In genomic region chr10:4131407-4132215, GRCh38 we compare ENCODE assay signal across 8 cellular contexts.
DNase-seq lines count a peak whose midpoint lies in the region; ATAC-seq and TF ChIP-seq lines count a peak whose summit lies in the region.

No MANE protein-coding gene starts in this region.

- intact Hi-C loops in mammary epithelial cell (cut with micrococcal nuclease) = no loop called here

- peak overlapping the region; percentile 99 for H4K8ac ChIP-seq in mesenchymal stem cell (ENCODE audit: low read length)

- DNase-seq in activated CD8-positive, alpha-beta memory T cell treated with anti-CD3 and anti-CD28 coated beads, Interleukin-2, amount 10 ng/mL, durations not matched to agents 7 days and 5 days = peak; percentile 75
- DNase-seq in activated CD8-positive, alpha-beta memory T cell treated with anti-CD3 and anti-CD28 coated beads, Interleukin-2, amount 50 U/mL, for 48 hours = no peak
- DNase-seq in NOMO-1 treated with dmso at 0.1 percent for 144 hours (lab: John Stamatoyannopoulos, UW; ENCODE audit: unreplicated experiment) (peak; percentile 91), mammary epithelial cell (peak; percentile 84), mesenchymal stem cell (peak; percentile 94), NCI-H1417 treated with DMSO at 0.1 percent for 48 hours (lab: John Stamatoyannopoulos, UW) (no peak), T-helper 9 cell (no peak)

- no peak overlapping the region for H3K4me3 Mint-ChIP-seq in activated CD8-positive, alpha-beta memory T cell treated with anti-CD3 and anti-CD28 coated beads, Interleukin-2, amount 10 ng/mL, durations not matched to agents 7 days and 5 days

- H3K36me3 ChIP-seq in mammary epithelial cell (ENCODE audit: insufficient read depth, low read length) = no peaks in the 10 kb centered on the region
- H3K36me3 ChIP-seq in mesenchymal stem cell (ENCODE audit: control insufficient read depth in 1 of 2, insufficient read depth in 2 of 2, low read depth in 1 of 2, low read length in 2 of 2) = no peaks in the 10 kb centered on the region

- in situ Hi-C loops in mammary epithelial cell (cut with MboI; ENCODE audit: low sequenced_read_pairs in 2 of 2) = no loop called here

- H3K9ac ChIP-seq in mammary epithelial cell (ENCODE audit: insufficient read depth, low read length) = peak overlapping the region; percentile 24
- H3K9ac ChIP-seq in mesenchymal stem cell (ENCODE audit: low read length) = peak overlapping the region; percentile 88

- dilution Hi-C loops in mammary epithelial cell (cut with HindIII; ENCODE audit: low sequenced_read_pairs) = no loop called here

- peak overlapping the region; percentile 85 for H3K27ac ChIP-seq in mammary epithelial cell (ENCODE audit: insufficient read depth, low read depth, low read length)
- peak overlapping the region; percentile 72 for H3K27ac ChIP-seq in mesenchymal stem cell (ENCODE audit: low read length, poor library complexity, severe bottlenecking)

- peak overlapping the region; percentile 79 to 96 for H3K4ac ChIP-seq in mesenchymal stem cell (ENCODE audit: low read depth in 1 of 2, low read length in 2 of 2)

- no peaks in the 10 kb centered on the region for H3K27me3 ChIP-seq in mammary epithelial cell (ENCODE audit: insufficient read depth, low read length)
- H3K27me3 ChIP-seq in mesenchymal stem cell (ENCODE audit: control insufficient read depth in 1 of 2, insufficient read depth in 1 of 2, low read length in 2 of 2) = no peaks in the 10 kb centered on the region

- peak overlapping the region; percentile 96 to 97 for H3K18ac ChIP-seq in mesenchymal stem cell (ENCODE audit: low read depth in 1 of 2, low read length in 2 of 2)

- ATAC-seq in activated CD8-positive, alpha-beta memory T cell treated with anti-CD3 and anti-CD28 coated beads, Interleukin-2, amount 10 ng/mL, durations not matched to agents 7 days and 5 days = peak; percentile 85
- ATAC-seq in HG02763 (IDR thresholded peaks at IDR 0.05; ENCODE audit: unreplicated experiment) = peak; percentile 50

- H3K27me3 Mint-ChIP-seq in activated CD8-positive, alpha-beta memory T cell treated with anti-CD3 and anti-CD28 coated beads, Interleukin-2, amount 10 ng/mL, durations not matched to agents 7 days and 5 days = no peaks in the 10 kb centered on the region

- H2AK5ac ChIP-seq in mesenchymal stem cell (ENCODE audit: low read length, severe bottlenecking) = peak overlapping the region; percentile 3

- H3K9me3 ChIP-seq in mammary epithelial cell (replicated peaks; ENCODE audit: insufficient read depth, low read length) = no peaks in the 10 kb centered on the region
- no peaks in the 10 kb centered on the region for H3K9me3 ChIP-seq in mesenchymal stem cell (ENCODE audit: control insufficient read depth, low read length)

- BruUV-seq in mammary epithelial cell (replicated peaks; lab: Mats Ljungman, UMichigan) = no TSS peak

- H3K36me3 Mint-ChIP-seq in activated CD8-positive, alpha-beta memory T cell treated with anti-CD3 and anti-CD28 coated beads, Interleukin-2, amount 10 ng/mL, durations not matched to agents 7 days and 5 days = peaks cover 36% of the 10 kb centered on the region

- peaks cover 4% of the 10 kb centered on the region for H3K9me3 Mint-ChIP-seq in activated CD8-positive, alpha-beta memory T cell treated with anti-CD3 and anti-CD28 coated beads, Interleukin-2, amount 10 ng/mL, durations not matched to agents 7 days and 5 days (ENCODE audit: low read depth)

- H3K4me2 ChIP-seq in mammary epithelial cell (ENCODE audit: insufficient read depth, low read depth, low read length) (peak overlapping the region; percentile 88), mesenchymal stem cell (ENCODE audit: low read length, poor library complexity, severe bottlenecking) (no peak overlapping the region)

- H2AFZ ChIP-seq in mammary epithelial cell (ENCODE audit: low read depth, low read length) (peak overlapping the region; percentile 88), mesenchymal stem cell (ENCODE audit: low read depth, low read length) (no peak overlapping the region)

- H3K14ac ChIP-seq in mesenchymal stem cell (ENCODE audit: low read length in 2 of 2) = peak overlapping the region in 1 of 2 experiments; percentile 42

- H3K79me2 ChIP-seq in mammary epithelial cell (ENCODE audit: insufficient read depth, low read length) = no peaks in the 10 kb centered on the region

- H4K20me1 ChIP-seq in mammary epithelial cell (ENCODE audit: insufficient read depth, low read length) = no peaks in the 10 kb centered on the region

- peaks cover 39% of the 10 kb centered on the region for H3K4me1 Mint-ChIP-seq in activated CD8-positive, alpha-beta memory T cell treated with anti-CD3 and anti-CD28 coated beads, Interleukin-2, amount 10 ng/mL, durations not matched to agents 7 days and 5 days

- no peak overlapping the region for H3K27ac Mint-ChIP-seq in activated CD8-positive, alpha-beta memory T cell treated with anti-CD3 and anti-CD28 coated beads, Interleukin-2, amount 10 ng/mL, durations not matched to agents 7 days and 5 days

- WGBS in mammary epithelial cell (ENCODE audit: low coverage, missing lambda C conversion rate) = 46% methylated on average over 5 of the region's 5 CpGs
- WGBS in mesenchymal stem cell = 29% methylated on average over 3 of the region's 5 CpGs

- peak overlapping the region; percentile 96 for H4K91ac ChIP-seq in mesenchymal stem cell (ENCODE audit: low read length)

- no peaks in the 10 kb centered on the region for H3K79me1 ChIP-seq in mesenchymal stem cell (replicated peaks; ENCODE audit: low read length, poor library complexity, severe bottlenecking)

- H2BK120ac ChIP-seq in mesenchymal stem cell (ENCODE audit: low read depth, low read length) = peak overlapping the region; percentile 75

- no peak overlapping the region for H3K23ac ChIP-seq in mesenchymal stem cell (ENCODE audit: low read length in 2 of 2)

- H2BK5ac ChIP-seq in mesenchymal stem cell (ENCODE audit: low read depth, low read length, poor library complexity, severe bottlenecking) = no peak overlapping the region

- H2BK12ac ChIP-seq in mesenchymal stem cell (ENCODE audit: low read length in 2 of 2) = peak overlapping the region; percentile 97 to 100

- H2BK15ac ChIP-seq in mesenchymal stem cell (ENCODE audit: low read depth, poor library complexity, severe bottlenecking) = no peak overlapping the region

- peaks cover 22% of the 10 kb centered on the region for H3K4me1 ChIP-seq in mammary epithelial cell (ENCODE audit: insufficient read depth, low read length)
- H3K4me1 ChIP-seq in mesenchymal stem cell (ENCODE audit: control insufficient read depth, insufficient read depth, low read depth, low read length) = peaks cover 10% of the 10 kb centered on the region

- no peak for TF ChIP-seq CTCF in mammary epithelial cell (conservative IDR thresholded peaks at IDR 0.05 in 1 of 2, IDR thresholded peaks at IDR 0.05 in 1 of 2; ENCODE audit: extremely low read depth in 1 of 2, insufficient read depth in 1 of 2, low read depth in 1 of 2, low read length in 2 of 2)

- CTCF ChIA-PET in activated CD8-positive, alpha-beta memory T cell treated with anti-CD3 and anti-CD28 coated beads, Interleukin-2, amount 10 ng/mL, durations not matched to agents 7 days and 5 days (lab: Charles Lee) = interaction anchor here (1.2 kb wide), 1 partner anchor 159 kb away, joined by 4 read pairs; no protein-coding TSS in a partner anchor
- CTCF ChIA-PET in mammary epithelial cell (lab: Charles Lee; ENCODE audit: low non-redundant PET) = no interaction called here

- H3K4me3 ChIP-seq in mammary epithelial cell (replicated peaks in 1 of 3; ENCODE audit: insufficient read depth in 1 of 3, low read depth in 2 of 3, low read length in 3 of 3) (peak overlapping the region in 2 of 3 experiments; percentile 2 to 21), mesenchymal stem cell (ENCODE audit: insufficient read depth in 1 of 2, low read depth in 1 of 2, low read length in 2 of 2) (peak overlapping the region in 1 of 2 experiments; percentile 53)

Comparison
In these comparisons a context has a peak if more than half of its experiments do, and no peak if none do; other contexts are left out.
1. DNase-seq: peak in activated CD8-positive, alpha-beta memory T cell treated with anti-CD3 and anti-CD28 coated beads, Interleukin-2, amount 10 ng/mL, durations not matched to agents 7 days and 5 days (single experiment), NOMO-1 treated with dmso at 0.1 percent for 144 hours (single experiment), mammary epithelial cell (single experiment) and mesenchymal stem cell (single experiment); none in activated CD8-positive, alpha-beta memory T cell treated with anti-CD3 and anti-CD28 coated beads, Interleukin-2, amount 50 U/mL, for 48 hours (single experiment), NCI-H1417 treated with DMSO at 0.1 percent for 48 hours (single experiment) and T-helper 9 cell (single experiment).